ENCODE assay signal across 8 cellular contexts in genomic region chr6:13908955-13909381, GRCh38. TPM values are rescaled to one million over a fixed set of nuclear protein-coding genes. Genes with fewer than 3 reads are reported as not detected.
DNase-seq lines count a peak whose midpoint lies in the region; ATAC-seq and TF ChIP-seq lines count a peak whose summit lies in the region.

No MANE protein-coding gene starts in this region.

- peak; percentile 79 for ATAC-seq in activated CD8-positive, alpha-beta T cell treated with anti-CD3 and anti-CD28 coated beads, Interleukin-2, amount 10 ng/mL, durations not matched to agents 7 days and 5 days
- ATAC-seq in HG02938 (IDR thresholded peaks at IDR 0.05; ENCODE audit: unreplicated experiment) = no peak

- no TSS peak for BruUV-seq in OCI-LY7 (replicated peaks; lab: Mats Ljungman, UMichigan)

- peak; percentile 71 for DNase-seq in Daoy (ENCODE audit: low read depth)
- DNase-seq in HS-5 (ENCODE audit: low read depth) = peak; percentile 43
- DNase-seq in NCI-H82 (lab: John Stamatoyannopoulos, UW) = peak; percentile 91
- DNase-seq in activated CD8-positive, alpha-beta T cell treated with anti-CD3 and anti-CD28 coated beads, Interleukin-2, amount 10 ng/mL, durations not matched to agents 7 days and 5 days = peak; percentile 58
- no peak for DNase-seq in esophagus squamous epithelium (lab: John Stamatoyannopoulos, UW)
- DNase-seq in OCI-LY7 (ENCODE audit: low spot score) = no peak

- H3K36me3 ChIP-seq in esophagus squamous epithelium = no peaks in the 10 kb centered on the region
- H3K36me3 ChIP-seq in OCI-LY7 (ENCODE audit: insufficient read depth, low read length) = no peaks in the 10 kb centered on the region

- POLR2A ChIA-PET in activated CD8-positive, alpha-beta T cell treated with anti-CD3 and anti-CD28 coated beads, Interleukin-2, amount 10 ng/mL, durations not matched to agents 7 days and 5 days (lab: Charles Lee) = interaction anchor here (0.5 to 0.6 kb wide), 3 partner anchors 226 to 1122 kb away, joined by 3 read pairs; no protein-coding TSS in a partner anchor
- POLR2A ChIA-PET in OCI-LY7 (lab: Charles Lee) = interaction anchor here (0.5 kb wide), 1 partner anchor 863 kb away, joined by 4 read pairs; no protein-coding TSS in a partner anchor

- no peaks in the 10 kb centered on the region for H3K9me2 ChIP-seq in OCI-LY7 (ENCODE audit: insufficient read depth, low read length)

- H3K4me1 Mint-ChIP-seq in activated CD8-positive, alpha-beta T cell treated with anti-CD3 and anti-CD28 coated beads, Interleukin-2, amount 10 ng/mL, durations not matched to agents 7 days and 5 days (ENCODE audit: low read depth) = peaks cover 1% of the 10 kb centered on the region
- H3K4me1 Mint-ChIP-seq in nephron = no peaks in the 10 kb centered on the region

- no peak overlapping the region for H3K4me3 Mint-ChIP-seq in activated CD8-positive, alpha-beta T cell treated with anti-CD3 and anti-CD28 coated beads, Interleukin-2, amount 10 ng/mL, durations not matched to agents 7 days and 5 days
- no peak overlapping the region for H3K4me3 Mint-ChIP-seq in nephron

- CTCF ChIA-PET in activated CD8-positive, alpha-beta T cell treated with anti-CD3 and anti-CD28 coated beads, Interleukin-2, amount 10 ng/mL, durations not matched to agents 7 days and 5 days (lab: Charles Lee) = interaction anchor here (0.7 to 3.8 kb wide), 38 partner anchors 8 to 1481 kb away, joined by 3 to 67 read pairs (median 4); partner anchors contain the start of genes NOL7 and RNF182
- CTCF ChIA-PET in OCI-LY7 (lab: Charles Lee; ENCODE audit: unreplicated experiment) = no interaction called here

- no peak overlapping the region for H2AFZ ChIP-seq in OCI-LY7 (ENCODE audit: low read length)

- no peak overlapping the region for H3K27ac ChIP-seq in esophagus squamous epithelium
- no peak overlapping the region for H3K27ac ChIP-seq in OCI-LY7 (ENCODE audit: low read depth, low read length, poor library complexity, severe bottlenecking)

- H3K27me3 Mint-ChIP-seq in activated CD8-positive, alpha-beta T cell treated with anti-CD3 and anti-CD28 coated beads, Interleukin-2, amount 10 ng/mL, durations not matched to agents 7 days and 5 days (ENCODE audit: low read depth) = peaks cover 44% of the 10 kb centered on the region
- peaks cover 38% of the 10 kb centered on the region for H3K27me3 Mint-ChIP-seq in nephron (ENCODE audit: low read depth)

- H3K4me1 ChIP-seq in esophagus squamous epithelium (no peaks in the 10 kb centered on the region), OCI-LY7 (ENCODE audit: insufficient read depth, low read length, poor library complexity, severe bottlenecking) (no peaks in the 10 kb centered on the region)

- H3K9me3 Mint-ChIP-seq in activated CD8-positive, alpha-beta T cell treated with anti-CD3 and anti-CD28 coated beads, Interleukin-2, amount 10 ng/mL, durations not matched to agents 7 days and 5 days (ENCODE audit: insufficient read depth) = no peaks in the 10 kb centered on the region
- H3K9me3 Mint-ChIP-seq in nephron = no peaks in the 10 kb centered on the region

- H3K36me3 Mint-ChIP-seq in activated CD8-positive, alpha-beta T cell treated with anti-CD3 and anti-CD28 coated beads, Interleukin-2, amount 10 ng/mL, durations not matched to agents 7 days and 5 days (ENCODE audit: low read depth) = no peaks in the 10 kb centered on the region
- no peaks in the 10 kb centered on the region for H3K36me3 Mint-ChIP-seq in nephron (ENCODE audit: low read depth)

- TF ChIP-seq POLR2A in esophagus squamous epithelium (IDR thresholded peaks at IDR 0.05) = no peak

- no peaks in the 10 kb centered on the region for H3K9me3 ChIP-seq in esophagus squamous epithelium
- no peaks in the 10 kb centered on the region for H3K9me3 ChIP-seq in OCI-LY7 (ENCODE audit: low read length)

- H3K4me3 ChIP-seq in esophagus squamous epithelium (no peak overlapping the region), OCI-LY7 (ENCODE audit: low read depth, low read length, poor library complexity, severe bottlenecking) (no peak overlapping the region)

- no peak overlapping the region for H3K27ac Mint-ChIP-seq in activated CD8-positive, alpha-beta T cell treated with anti-CD3 and anti-CD28 coated beads, Interleukin-2, amount 10 ng/mL, durations not matched to agents 7 days and 5 days
- no peak overlapping the region for H3K27ac Mint-ChIP-seq in nephron

- H3K4me2 ChIP-seq in OCI-LY7 (ENCODE audit: low read length) = no peak overlapping the region

- H3K79me2 ChIP-seq in OCI-LY7 (ENCODE audit: insufficient read depth, low read depth, low read length) = no peaks in the 10 kb centered on the region

- no peaks in the 10 kb centered on the region for H4K20me1 ChIP-seq in OCI-LY7 (ENCODE audit: insufficient read depth, low read length)

- intact Hi-C loops in esophagus squamous epithelium (cut with DNase I) (loop anchor here (10.0 kb wide), 2 partner anchors 156 to 236 kb away; no protein-coding TSS in a partner anchor), OCI-LY7 (cut with micrococcal nuclease; ENCODE audit: unreplicated experiment) (no loop called here)

- 2 to 7% methylated on average over 3 of the region's 3 CpGs for WGBS in esophagus squamous epithelium, 2 donors

- TF ChIP-seq CTCF in esophagus squamous epithelium (IDR thresholded peaks at IDR 0.05) (peak; percentile 66 to 84 (median 74)), nephron (IDR thresholded peaks at IDR 0.05; ENCODE audit: unreplicated experiment in 3 of 3) (peak; percentile 74 to 86 (median 82)), OCI-LY7 (conservative IDR thresholded peaks at IDR 0.05; ENCODE audit: low read length) (no peak)

- H3K27me3 ChIP-seq in esophagus squamous epithelium = peaks cover 0 to 46% (median 0%) of the 10 kb centered on the region in 4 donors

RNA-seq across cellular contexts. Expression of gene RNF182, which starts 15.8 kb away (rescaled TPM):
- total RNA-seq in Daoy (2014; rRNA removed; shearing (Covaris generic)) = 4.7 and 8.7 TPM in 2 replicates
- total RNA-seq in activated CD8-positive, alpha-beta T cell treated with anti-CD3 and anti-CD28 coated beads, Interleukin-2, amount 10 ng/mL, durations not matched to agents 7 days and 5 days = not detected
- under 1 TPM in 1 of 4 donors, not detected in 3; 0.19 TPM for total RNA-seq in esophagus squamous epithelium
- total RNA-seq in OCI-LY7 (2014; rRNA removed; shearing (Covaris generic)) = not detected in 2 replicates
- total RNA-seq in OCI-LY7 (2022) = not detected in 2 replicates

Comparison
In these comparisons a context has a peak if more than half of its experiments do, and no peak if none do; other contexts are left out.
1. DNase-seq: peak in Daoy (single experiment), HS-5 (single experiment), NCI-H82 (single experiment) and activated CD8-positive, alpha-beta T cell treated with anti-CD3 and anti-CD28 coated beads, Interleukin-2, amount 10 ng/mL, durations not matched to agents 7 days and 5 days (single experiment); none in esophagus squamous epithelium (single experiment) and OCI-LY7 (single experiment).